In genomic region chr2:63059434-63060078, GRCh38 we compare ENCODE assay signal across 1 cellular context.
TF ChIP-seq lines count a peak whose summit lies in the region.

No MANE protein-coding gene starts in this region.

TF ChIP-seq in H1, 55 proteins besides CTCF, POLR2A, EP300 and RAD21 (continued from another document):
- TF ChIP-seq, protein P1, sequence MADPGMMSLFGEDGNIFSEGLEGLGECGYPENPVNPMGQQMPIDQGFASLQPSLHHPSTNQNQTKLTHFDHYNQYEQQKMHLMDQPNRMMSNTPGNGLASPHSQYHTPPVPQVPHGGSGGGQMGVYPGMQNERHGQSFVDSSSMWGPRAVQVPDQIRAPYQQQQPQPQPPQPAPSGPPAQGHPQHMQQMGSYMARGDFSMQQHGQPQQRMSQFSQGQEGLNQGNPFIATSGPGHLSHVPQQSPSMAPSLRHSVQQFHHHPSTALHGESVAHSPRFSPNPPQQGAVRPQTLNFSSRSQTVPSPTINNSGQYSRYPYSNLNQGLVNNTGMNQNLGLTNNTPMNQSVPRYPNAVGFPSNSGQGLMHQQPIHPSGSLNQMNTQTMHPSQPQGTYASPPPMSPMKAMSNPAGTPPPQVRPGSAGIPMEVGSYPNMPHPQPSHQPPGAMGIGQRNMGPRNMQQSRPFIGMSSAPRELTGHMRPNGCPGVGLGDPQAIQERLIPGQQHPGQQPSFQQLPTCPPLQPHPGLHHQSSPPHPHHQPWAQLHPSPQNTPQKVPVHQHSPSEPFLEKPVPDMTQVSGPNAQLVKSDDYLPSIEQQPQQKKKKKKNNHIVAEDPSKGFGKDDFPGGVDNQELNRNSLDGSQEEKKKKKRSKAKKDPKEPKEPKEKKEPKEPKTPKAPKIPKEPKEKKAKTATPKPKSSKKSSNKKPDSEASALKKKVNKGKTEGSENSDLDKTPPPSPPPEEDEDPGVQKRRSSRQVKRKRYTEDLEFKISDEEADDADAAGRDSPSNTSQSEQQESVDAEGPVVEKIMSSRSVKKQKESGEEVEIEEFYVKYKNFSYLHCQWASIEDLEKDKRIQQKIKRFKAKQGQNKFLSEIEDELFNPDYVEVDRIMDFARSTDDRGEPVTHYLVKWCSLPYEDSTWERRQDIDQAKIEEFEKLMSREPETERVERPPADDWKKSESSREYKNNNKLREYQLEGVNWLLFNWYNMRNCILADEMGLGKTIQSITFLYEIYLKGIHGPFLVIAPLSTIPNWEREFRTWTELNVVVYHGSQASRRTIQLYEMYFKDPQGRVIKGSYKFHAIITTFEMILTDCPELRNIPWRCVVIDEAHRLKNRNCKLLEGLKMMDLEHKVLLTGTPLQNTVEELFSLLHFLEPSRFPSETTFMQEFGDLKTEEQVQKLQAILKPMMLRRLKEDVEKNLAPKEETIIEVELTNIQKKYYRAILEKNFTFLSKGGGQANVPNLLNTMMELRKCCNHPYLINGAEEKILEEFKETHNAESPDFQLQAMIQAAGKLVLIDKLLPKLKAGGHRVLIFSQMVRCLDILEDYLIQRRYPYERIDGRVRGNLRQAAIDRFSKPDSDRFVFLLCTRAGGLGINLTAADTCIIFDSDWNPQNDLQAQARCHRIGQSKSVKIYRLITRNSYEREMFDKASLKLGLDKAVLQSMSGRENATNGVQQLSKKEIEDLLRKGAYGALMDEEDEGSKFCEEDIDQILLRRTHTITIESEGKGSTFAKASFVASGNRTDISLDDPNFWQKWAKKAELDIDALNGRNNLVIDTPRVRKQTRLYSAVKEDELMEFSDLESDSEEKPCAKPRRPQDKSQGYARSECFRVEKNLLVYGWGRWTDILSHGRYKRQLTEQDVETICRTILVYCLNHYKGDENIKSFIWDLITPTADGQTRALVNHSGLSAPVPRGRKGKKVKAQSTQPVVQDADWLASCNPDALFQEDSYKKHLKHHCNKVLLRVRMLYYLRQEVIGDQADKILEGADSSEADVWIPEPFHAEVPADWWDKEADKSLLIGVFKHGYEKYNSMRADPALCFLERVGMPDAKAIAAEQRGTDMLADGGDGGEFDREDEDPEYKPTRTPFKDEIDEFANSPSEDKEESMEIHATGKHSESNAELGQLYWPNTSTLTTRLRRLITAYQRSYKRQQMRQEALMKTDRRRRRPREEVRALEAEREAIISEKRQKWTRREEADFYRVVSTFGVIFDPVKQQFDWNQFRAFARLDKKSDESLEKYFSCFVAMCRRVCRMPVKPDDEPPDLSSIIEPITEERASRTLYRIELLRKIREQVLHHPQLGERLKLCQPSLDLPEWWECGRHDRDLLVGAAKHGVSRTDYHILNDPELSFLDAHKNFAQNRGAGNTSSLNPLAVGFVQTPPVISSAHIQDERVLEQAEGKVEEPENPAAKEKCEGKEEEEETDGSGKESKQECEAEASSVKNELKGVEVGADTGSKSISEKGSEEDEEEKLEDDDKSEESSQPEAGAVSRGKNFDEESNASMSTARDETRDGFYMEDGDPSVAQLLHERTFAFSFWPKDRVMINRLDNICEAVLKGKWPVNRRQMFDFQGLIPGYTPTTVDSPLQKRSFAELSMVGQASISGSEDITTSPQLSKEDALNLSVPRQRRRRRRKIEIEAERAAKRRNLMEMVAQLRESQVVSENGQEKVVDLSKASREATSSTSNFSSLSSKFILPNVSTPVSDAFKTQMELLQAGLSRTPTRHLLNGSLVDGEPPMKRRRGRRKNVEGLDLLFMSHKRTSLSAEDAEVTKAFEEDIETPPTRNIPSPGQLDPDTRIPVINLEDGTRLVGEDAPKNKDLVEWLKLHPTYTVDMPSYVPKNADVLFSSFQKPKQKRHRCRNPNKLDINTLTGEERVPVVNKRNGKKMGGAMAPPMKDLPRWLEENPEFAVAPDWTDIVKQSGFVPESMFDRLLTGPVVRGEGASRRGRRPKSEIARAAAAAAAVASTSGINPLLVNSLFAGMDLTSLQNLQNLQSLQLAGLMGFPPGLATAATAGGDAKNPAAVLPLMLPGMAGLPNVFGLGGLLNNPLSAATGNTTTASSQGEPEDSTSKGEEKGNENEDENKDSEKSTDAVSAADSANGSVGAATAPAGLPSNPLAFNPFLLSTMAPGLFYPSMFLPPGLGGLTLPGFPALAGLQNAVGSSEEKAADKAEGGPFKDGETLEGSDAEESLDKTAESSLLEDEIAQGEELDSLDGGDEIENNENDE (IDR thresholded peaks at IDR 0.05; ENCODE audit: insufficient replicate concordance, low read length), result no peak
- TF ChIP-seq CEBPB (IDR thresholded peaks at IDR 0.05; ENCODE audit: low read depth, low read length), result no peak
- TF ChIP-seq JUN (IDR thresholded peaks at IDR 0.05; ENCODE audit: low read depth, low read length), result no peak
- TF ChIP-seq CHD2 (IDR thresholded peaks at IDR 0.05; ENCODE audit: low read length), result no peak
- TF ChIP-seq HDAC6 (IDR thresholded peaks at IDR 0.05; ENCODE audit: low read depth, low read length), result no peak
- TF ChIP-seq RXRA (IDR thresholded peaks at IDR 0.05; ENCODE audit: insufficient read depth, low read depth, low read length), result no peak
- TF ChIP-seq KDM4A (IDR thresholded peaks at IDR 0.05; ENCODE audit: low read depth, low read length, severe bottlenecking), result peak; percentile 91
- no peak for TF ChIP-seq SIN3A (conservative IDR thresholded peaks at IDR 0.05 in 1 of 2, IDR thresholded peaks at IDR 0.05 in 1 of 2; ENCODE audit: low read depth in 1 of 2, low read length in 2 of 2)
- no peak for TF ChIP-seq JUND (IDR thresholded peaks at IDR 0.05; ENCODE audit: low read length)
- no peak for TF ChIP-seq CREB1 (IDR thresholded peaks at IDR 0.05)
- TF ChIP-seq TAF7 (optimal IDR thresholded peaks at IDR 0.05; ENCODE audit: borderline replicate concordance, low read depth, low read length), result no peak
- no peak for TF ChIP-seq EGR1 (IDR thresholded peaks at IDR 0.05; ENCODE audit: borderline replicate concordance, low read depth, low read length)
- peak; percentile 35 for TF ChIP-seq EZH2 (IDR thresholded peaks at IDR 0.05; ENCODE audit: low read depth, low read length, severe bottlenecking)
- TF ChIP-seq ASH2L (IDR thresholded peaks at IDR 0.05; ENCODE audit: low read length), result peak; percentile 25
- no peak for TF ChIP-seq BCL11A (IDR thresholded peaks at IDR 0.05; ENCODE audit: low read depth in 2 of 2, low read length in 2 of 2)
- no peak for TF ChIP-seq SIX5 (IDR thresholded peaks at IDR 0.05; ENCODE audit: low read depth, low read length)
- TF ChIP-seq TEAD4 (IDR thresholded peaks at IDR 0.05; ENCODE audit: low read depth, low read length), result no peak
- no peak for TF ChIP-seq BRCA1 (IDR thresholded peaks at IDR 0.05; ENCODE audit: low read depth, low read length)
- no peak for TF ChIP-seq CBX5 (IDR thresholded peaks at IDR 0.05; ENCODE audit: low read depth, low read length)
- TF ChIP-seq YY1 (IDR thresholded peaks at IDR 0.05; ENCODE audit: low read depth, low read length), result no peak
- TF ChIP-seq CHD1 (IDR thresholded peaks at IDR 0.05; ENCODE audit: low read depth, low read length), result no peak
- no peak for TF ChIP-seq POLR2AphosphoS5 (IDR thresholded peaks at IDR 0.05; ENCODE audit: low read depth, low read length)
- no peak for TF ChIP-seq TBP (IDR thresholded peaks at IDR 0.05; ENCODE audit: low read depth, low read length)
- TF ChIP-seq ATF3 (IDR thresholded peaks at IDR 0.05; ENCODE audit: insufficient read depth, low read depth, low read length), result no peak
- TF ChIP-seq RFX5 (IDR thresholded peaks at IDR 0.05; ENCODE audit: borderline replicate concordance, low read depth, low read length), result no peak
- TF ChIP-seq SP4 (IDR thresholded peaks at IDR 0.05; ENCODE audit: low read length), result no peak
- TF ChIP-seq USF2 (IDR thresholded peaks at IDR 0.05; ENCODE audit: low read length), result no peak
- no peak for TF ChIP-seq RBBP5 (IDR thresholded peaks at IDR 0.05; ENCODE audit: borderline replicate concordance, low read depth, low read length)
- TF ChIP-seq CTBP2 (IDR thresholded peaks at IDR 0.05; ENCODE audit: borderline replicate concordance, insufficient read depth, insufficient read length, low read length), result no peak
- TF ChIP-seq, protein P2, sequence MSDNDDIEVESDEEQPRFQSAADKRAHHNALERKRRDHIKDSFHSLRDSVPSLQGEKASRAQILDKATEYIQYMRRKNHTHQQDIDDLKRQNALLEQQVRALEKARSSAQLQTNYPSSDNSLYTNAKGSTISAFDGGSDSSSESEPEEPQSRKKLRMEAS (IDR thresholded peaks at IDR 0.05), result peak; percentile 99
- TF ChIP-seq FOSL1 (IDR thresholded peaks at IDR 0.05; ENCODE audit: insufficient read depth, low read depth, low read length), result no peak
- no peak for TF ChIP-seq SRF (IDR thresholded peaks at IDR 0.05; ENCODE audit: low read depth, low read length)
- TF ChIP-seq PHF8 (conservative IDR thresholded peaks at IDR 0.05; ENCODE audit: low read depth, low read length), result no peak
- no peak for TF ChIP-seq NRF1 (IDR thresholded peaks at IDR 0.05; ENCODE audit: low read depth, low read length)
- TF ChIP-seq BACH1 (IDR thresholded peaks at IDR 0.05; ENCODE audit: low read length), result no peak
- 0 out of 2 replicates have a peak, but pooled peaks have one; percentile 6 for TF ChIP-seq SP1 (IDR thresholded peaks at IDR 0.05; ENCODE audit: low read depth, low read length)
- TF ChIP-seq TAF1 (IDR thresholded peaks at IDR 0.05; ENCODE audit: low read depth, low read length), result no peak
- no peak for TF ChIP-seq ATF2 (IDR thresholded peaks at IDR 0.05; ENCODE audit: low read length)
- TF ChIP-seq SIRT6 (IDR thresholded peaks at IDR 0.05; ENCODE audit: low read length), result no peak
- peak; percentile 84 for TF ChIP-seq RNF2 (IDR thresholded peaks at IDR 0.05; ENCODE audit: borderline replicate concordance, low read depth, low read length, missing control alignments, poor library complexity, severe bottlenecking)
- no peak for TF ChIP-seq KDM5A (IDR thresholded peaks at IDR 0.05; ENCODE audit: low read length)
- no peak for TF ChIP-seq MAFK (IDR thresholded peaks at IDR 0.05; ENCODE audit: low read depth, low read length)
- TF ChIP-seq NANOG (IDR thresholded peaks at IDR 0.05; ENCODE audit: insufficient read depth, low read depth, low read length, poor library complexity, severe bottlenecking), result no peak
- TF ChIP-seq SAP30 (IDR thresholded peaks at IDR 0.05; ENCODE audit: insufficient read depth, insufficient replicate concordance, low read length), result no peak
- peak; percentile 100 for TF ChIP-seq E2F6 (IDR thresholded peaks at IDR 0.05)
- no peak for TF ChIP-seq POU5F1 (IDR thresholded peaks at IDR 0.05; ENCODE audit: low read depth, low read length)
- TF ChIP-seq HDAC2 (IDR thresholded peaks at IDR 0.05; ENCODE audit: borderline replicate concordance in 1 of 2, low read depth in 2 of 2, low read length in 2 of 2), result peak; percentile 47 to 96; a peak in 2 of 4 replicates
- peak; percentile 16; the same call in 1 of the 2 replicates for TF ChIP-seq SUZ12 (IDR thresholded peaks at IDR 0.05; ENCODE audit: low read length)
- no peak for TF ChIP-seq ZNF274 (IDR thresholded peaks at IDR 0.05; ENCODE audit: borderline replicate concordance, extremely low read depth, low read length)
- TF ChIP-seq GABPA (IDR thresholded peaks at IDR 0.05; ENCODE audit: borderline replicate concordance, insufficient read depth, low read length), result no peak
- no peak for TF ChIP-seq CBX8 (IDR thresholded peaks at IDR 0.05; ENCODE audit: borderline replicate concordance, low read depth, low read length)
- TF ChIP-seq GTF2F1 (IDR thresholded peaks at IDR 0.05; ENCODE audit: borderline replicate concordance, low read depth, low read length), result no peak
TF ChIP-seq in H1: peak in this region for 11.
